In the genomic region with DNA sequence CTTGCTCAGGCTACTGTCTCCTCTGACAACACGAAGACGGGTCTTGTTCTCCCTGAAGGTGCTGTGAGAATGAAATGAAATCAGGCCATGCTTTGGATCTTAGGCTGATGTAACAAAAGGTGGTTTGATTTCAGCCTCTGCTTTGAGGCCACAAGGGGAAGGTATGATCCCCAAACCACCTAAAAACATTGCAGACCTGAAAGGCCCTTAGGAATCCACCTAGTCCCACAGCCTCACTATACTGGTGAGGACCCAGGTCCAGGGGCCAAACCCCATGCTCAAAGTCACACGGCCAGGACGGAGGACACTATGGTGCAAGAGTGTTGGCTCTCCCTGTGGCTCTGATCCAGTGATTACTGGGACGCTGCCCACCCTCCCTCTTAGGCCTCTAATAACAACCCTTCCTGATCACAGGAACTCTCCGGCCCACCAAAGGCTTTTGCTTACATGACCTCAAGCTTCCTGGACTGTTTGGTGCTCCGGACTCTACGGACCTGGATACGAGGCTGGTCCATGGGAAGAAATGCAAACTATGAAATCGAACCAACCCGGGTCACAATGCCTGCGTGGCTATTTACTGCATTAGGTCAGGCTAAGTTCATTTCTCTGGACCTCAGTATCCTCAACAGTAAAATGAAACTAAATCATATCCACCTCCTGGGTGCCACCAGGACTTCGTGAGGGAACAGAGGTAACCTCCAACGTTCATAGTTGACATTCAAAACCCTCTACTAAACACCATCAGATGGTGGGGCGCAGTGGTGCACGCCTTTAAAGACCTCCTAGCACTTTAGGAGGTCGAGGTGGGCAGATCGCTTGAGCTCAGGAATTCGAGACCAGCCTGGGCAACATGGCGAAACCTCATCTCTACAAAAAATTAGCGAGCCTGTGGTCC, we compare ENCODE assay signal across 1 cellular context.
TF ChIP-seq lines count a peak whose summit lies in the region.

No MANE protein-coding gene starts in this region.

TF ChIP-seq in HepG2, 621 proteins besides CTCF, POLR2A, EP300 and RAD21 (continued from another document and continues in another):
- TF ChIP-seq, protein P1, sequence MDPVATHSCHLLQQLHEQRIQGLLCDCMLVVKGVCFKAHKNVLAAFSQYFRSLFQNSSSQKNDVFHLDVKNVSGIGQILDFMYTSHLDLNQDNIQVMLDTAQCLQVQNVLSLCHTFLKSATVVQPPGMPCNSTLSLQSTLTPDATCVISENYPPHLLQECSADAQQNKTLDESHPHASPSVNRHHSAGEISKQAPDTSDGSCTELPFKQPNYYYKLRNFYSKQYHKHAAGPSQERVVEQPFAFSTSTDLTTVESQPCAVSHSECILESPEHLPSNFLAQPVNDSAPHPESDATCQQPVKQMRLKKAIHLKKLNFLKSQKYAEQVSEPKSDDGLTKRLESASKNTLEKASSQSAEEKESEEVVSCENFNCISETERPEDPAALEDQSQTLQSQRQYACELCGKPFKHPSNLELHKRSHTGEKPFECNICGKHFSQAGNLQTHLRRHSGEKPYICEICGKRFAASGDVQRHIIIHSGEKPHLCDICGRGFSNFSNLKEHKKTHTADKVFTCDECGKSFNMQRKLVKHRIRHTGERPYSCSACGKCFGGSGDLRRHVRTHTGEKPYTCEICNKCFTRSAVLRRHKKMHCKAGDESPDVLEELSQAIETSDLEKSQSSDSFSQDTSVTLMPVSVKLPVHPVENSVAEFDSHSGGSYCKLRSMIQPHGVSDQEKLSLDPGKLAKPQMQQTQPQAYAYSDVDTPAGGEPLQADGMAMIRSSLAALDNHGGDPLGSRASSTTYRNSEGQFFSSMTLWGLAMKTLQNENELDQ (CRISPR knock-in tag; IDR thresholded peaks at IDR 0.05; ENCODE audit: borderline replicate concordance): 0 out of 2 replicates have a peak, but pooled peaks have one; percentile 21
- TF ChIP-seq SMAD3 (CRISPR knock-in tag; IDR thresholded peaks at IDR 0.05) (no peak), ZNF274 (CRISPR knock-in tag; IDR thresholded peaks at IDR 0.05) (no peak), RFX5 (IDR thresholded peaks at IDR 0.05; ENCODE audit: low read depth, low read length) (0 out of 2 replicates have a peak, but pooled peaks have one; percentile 14), TAF15 (IDR thresholded peaks at IDR 0.05; ENCODE audit: low read depth, low read length, poor library complexity, severe bottlenecking) (no peak), SMYD3 (CRISPR knock-in tag; IDR thresholded peaks at IDR 0.05) (no peak), PCBP2 (optimal IDR thresholded peaks at IDR 0.05; ENCODE audit: low read depth, low read length, poor library complexity, severe bottlenecking) (no peak), ZNF530 (CRISPR knock-in tag; IDR thresholded peaks at IDR 0.05; ENCODE audit: low read depth) (no peak), TBX3 (IDR thresholded peaks at IDR 0.05; ENCODE audit: borderline replicate concordance) (no peak), GATAD2A (CRISPR knock-in tag; IDR thresholded peaks at IDR 0.05) (peak; percentile 50), RAD51 (IDR thresholded peaks at IDR 0.05; ENCODE audit: borderline replicate concordance) (no peak), HNF4A (CRISPR knock-in tag; IDR thresholded peaks at IDR 0.05) (peak; percentile 80), ZNF816 (CRISPR knock-in tag; IDR thresholded peaks at IDR 0.05; ENCODE audit: borderline replicate concordance) (no peak), ZBTB7A (CRISPR knock-in tag; IDR thresholded peaks at IDR 0.05) (no peak), RFX1 (IDR thresholded peaks at IDR 0.05) (no peak), ZNF552 (CRISPR knock-in tag; IDR thresholded peaks at IDR 0.05; ENCODE audit: borderline replicate concordance) (peak; percentile 10; the same call in 1 of the 2 replicates), GTF2F1 (IDR thresholded peaks at IDR 0.05; ENCODE audit: low read length) (no peak), ZNF644 (CRISPR knock-in tag; IDR thresholded peaks at IDR 0.05; ENCODE audit: low read depth) (no peak), ZBTB21 (CRISPR knock-in tag; IDR thresholded peaks at IDR 0.05) (0 out of 2 replicates have a peak, but pooled peaks have one; percentile 40), NR3C1 (CRISPR knock-in tag; IDR thresholded peaks at IDR 0.05) (no peak), SOX13 (IDR thresholded peaks at IDR 0.05) (no peak), SOX13 (CRISPR knock-in tag; conservative IDR thresholded peaks at IDR 0.05 in 1 of 2, IDR thresholded peaks at IDR 0.05 in 1 of 2) (peak in 1 of 2 experiments; percentile 22; a peak in 1 of 4 replicates), HOXA5 (CRISPR knock-in tag; IDR thresholded peaks at IDR 0.05) (no peak), SYNCRIP (IDR thresholded peaks at IDR 0.05; ENCODE audit: insufficient read depth, low read depth, low read length) (no peak), NCOR1 (IDR thresholded peaks at IDR 0.05; ENCODE audit: borderline replicate concordance, low read length) (no peak), HDAC6 (IDR thresholded peaks at IDR 0.05; ENCODE audit: low read depth, low read length) (no peak), GZF1 (CRISPR knock-in tag; IDR thresholded peaks at IDR 0.05) (no peak)
- TF ChIP-seq, protein P2, sequence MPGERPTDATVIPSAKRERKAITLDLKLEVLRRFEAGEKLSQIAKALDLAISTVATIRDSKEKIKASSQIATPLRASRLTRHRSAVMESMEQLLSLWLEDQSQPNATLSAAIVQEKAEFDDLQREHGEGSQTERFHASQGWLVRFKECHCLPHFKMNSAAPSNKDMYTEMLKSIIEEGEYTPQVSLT (CRISPR knock-in tag; IDR thresholded peaks at IDR 0.05; ENCODE audit: borderline replicate concordance, low read depth): no peak
- TF ChIP-seq, protein P3, sequence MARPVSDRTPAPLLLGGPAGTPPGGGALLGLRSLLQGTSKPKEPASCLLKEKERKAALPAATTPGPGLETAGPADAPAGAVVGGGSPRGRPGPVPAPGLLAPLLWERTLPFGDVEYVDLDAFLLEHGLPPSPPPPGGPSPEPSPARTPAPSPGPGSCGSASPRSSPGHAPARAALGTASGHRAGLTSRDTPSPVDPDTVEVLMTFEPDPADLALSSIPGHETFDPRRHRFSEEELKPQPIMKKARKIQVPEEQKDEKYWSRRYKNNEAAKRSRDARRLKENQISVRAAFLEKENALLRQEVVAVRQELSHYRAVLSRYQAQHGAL (CRISPR knock-in tag; IDR thresholded peaks at IDR 0.05; ENCODE audit: not compliant biosample characterization): no peak
- TF ChIP-seq, protein P4, sequence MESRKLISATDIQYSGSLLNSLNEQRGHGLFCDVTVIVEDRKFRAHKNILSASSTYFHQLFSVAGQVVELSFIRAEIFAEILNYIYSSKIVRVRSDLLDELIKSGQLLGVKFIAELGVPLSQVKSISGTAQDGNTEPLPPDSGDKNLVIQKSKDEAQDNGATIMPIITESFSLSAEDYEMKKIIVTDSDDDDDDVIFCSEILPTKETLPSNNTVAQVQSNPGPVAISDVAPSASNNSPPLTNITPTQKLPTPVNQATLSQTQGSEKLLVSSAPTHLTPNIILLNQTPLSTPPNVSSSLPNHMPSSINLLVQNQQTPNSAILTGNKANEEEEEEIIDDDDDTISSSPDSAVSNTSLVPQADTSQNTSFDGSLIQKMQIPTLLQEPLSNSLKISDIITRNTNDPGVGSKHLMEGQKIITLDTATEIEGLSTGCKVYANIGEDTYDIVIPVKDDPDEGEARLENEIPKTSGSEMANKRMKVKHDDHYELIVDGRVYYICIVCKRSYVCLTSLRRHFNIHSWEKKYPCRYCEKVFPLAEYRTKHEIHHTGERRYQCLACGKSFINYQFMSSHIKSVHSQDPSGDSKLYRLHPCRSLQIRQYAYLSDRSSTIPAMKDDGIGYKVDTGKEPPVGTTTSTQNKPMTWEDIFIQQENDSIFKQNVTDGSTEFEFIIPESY (CRISPR knock-in tag; IDR thresholded peaks at IDR 0.05): no peak
- TF ChIP-seq, protein P5, sequence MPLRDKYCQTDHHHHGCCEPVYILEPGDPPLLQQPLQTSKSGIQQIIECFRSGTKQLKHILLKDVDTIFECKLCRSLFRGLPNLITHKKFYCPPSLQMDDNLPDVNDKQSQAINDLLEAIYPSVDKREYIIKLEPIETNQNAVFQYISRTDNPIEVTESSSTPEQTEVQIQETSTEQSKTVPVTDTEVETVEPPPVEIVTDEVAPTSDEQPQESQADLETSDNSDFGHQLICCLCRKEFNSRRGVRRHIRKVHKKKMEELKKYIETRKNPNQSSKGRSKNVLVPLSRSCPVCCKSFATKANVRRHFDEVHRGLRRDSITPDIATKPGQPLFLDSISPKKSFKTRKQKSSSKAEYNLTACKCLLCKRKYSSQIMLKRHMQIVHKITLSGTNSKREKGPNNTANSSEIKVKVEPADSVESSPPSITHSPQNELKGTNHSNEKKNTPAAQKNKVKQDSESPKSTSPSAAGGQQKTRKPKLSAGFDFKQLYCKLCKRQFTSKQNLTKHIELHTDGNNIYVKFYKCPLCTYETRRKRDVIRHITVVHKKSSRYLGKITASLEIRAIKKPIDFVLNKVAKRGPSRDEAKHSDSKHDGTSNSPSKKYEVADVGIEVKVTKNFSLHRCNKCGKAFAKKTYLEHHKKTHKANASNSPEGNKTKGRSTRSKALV (CRISPR knock-in tag; IDR thresholded peaks at IDR 0.05): no peak
- TF ChIP-seq, protein P6, sequence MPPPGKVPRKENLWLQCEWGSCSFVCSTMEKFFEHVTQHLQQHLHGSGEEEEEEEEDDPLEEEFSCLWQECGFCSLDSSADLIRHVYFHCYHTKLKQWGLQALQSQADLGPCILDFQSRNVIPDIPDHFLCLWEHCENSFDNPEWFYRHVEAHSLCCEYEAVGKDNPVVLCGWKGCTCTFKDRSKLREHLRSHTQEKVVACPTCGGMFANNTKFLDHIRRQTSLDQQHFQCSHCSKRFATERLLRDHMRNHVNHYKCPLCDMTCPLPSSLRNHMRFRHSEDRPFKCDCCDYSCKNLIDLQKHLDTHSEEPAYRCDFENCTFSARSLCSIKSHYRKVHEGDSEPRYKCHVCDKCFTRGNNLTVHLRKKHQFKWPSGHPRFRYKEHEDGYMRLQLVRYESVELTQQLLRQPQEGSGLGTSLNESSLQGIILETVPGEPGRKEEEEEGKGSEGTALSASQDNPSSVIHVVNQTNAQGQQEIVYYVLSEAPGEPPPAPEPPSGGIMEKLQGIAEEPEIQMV (CRISPR knock-in tag; IDR thresholded peaks at IDR 0.05; ENCODE audit: low read depth): no peak
- TF ChIP-seq, protein P7, sequence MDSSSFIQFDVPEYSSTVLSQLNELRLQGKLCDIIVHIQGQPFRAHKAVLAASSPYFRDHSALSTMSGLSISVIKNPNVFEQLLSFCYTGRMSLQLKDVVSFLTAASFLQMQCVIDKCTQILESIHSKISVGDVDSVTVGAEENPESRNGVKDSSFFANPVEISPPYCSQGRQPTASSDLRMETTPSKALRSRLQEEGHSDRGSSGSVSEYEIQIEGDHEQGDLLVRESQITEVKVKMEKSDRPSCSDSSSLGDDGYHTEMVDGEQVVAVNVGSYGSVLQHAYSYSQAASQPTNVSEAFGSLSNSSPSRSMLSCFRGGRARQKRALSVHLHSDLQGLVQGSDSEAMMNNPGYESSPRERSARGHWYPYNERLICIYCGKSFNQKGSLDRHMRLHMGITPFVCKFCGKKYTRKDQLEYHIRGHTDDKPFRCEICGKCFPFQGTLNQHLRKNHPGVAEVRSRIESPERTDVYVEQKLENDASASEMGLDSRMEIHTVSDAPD (CRISPR knock-in tag; IDR thresholded peaks at IDR 0.05): no peak
- TF ChIP-seq, protein P8, sequence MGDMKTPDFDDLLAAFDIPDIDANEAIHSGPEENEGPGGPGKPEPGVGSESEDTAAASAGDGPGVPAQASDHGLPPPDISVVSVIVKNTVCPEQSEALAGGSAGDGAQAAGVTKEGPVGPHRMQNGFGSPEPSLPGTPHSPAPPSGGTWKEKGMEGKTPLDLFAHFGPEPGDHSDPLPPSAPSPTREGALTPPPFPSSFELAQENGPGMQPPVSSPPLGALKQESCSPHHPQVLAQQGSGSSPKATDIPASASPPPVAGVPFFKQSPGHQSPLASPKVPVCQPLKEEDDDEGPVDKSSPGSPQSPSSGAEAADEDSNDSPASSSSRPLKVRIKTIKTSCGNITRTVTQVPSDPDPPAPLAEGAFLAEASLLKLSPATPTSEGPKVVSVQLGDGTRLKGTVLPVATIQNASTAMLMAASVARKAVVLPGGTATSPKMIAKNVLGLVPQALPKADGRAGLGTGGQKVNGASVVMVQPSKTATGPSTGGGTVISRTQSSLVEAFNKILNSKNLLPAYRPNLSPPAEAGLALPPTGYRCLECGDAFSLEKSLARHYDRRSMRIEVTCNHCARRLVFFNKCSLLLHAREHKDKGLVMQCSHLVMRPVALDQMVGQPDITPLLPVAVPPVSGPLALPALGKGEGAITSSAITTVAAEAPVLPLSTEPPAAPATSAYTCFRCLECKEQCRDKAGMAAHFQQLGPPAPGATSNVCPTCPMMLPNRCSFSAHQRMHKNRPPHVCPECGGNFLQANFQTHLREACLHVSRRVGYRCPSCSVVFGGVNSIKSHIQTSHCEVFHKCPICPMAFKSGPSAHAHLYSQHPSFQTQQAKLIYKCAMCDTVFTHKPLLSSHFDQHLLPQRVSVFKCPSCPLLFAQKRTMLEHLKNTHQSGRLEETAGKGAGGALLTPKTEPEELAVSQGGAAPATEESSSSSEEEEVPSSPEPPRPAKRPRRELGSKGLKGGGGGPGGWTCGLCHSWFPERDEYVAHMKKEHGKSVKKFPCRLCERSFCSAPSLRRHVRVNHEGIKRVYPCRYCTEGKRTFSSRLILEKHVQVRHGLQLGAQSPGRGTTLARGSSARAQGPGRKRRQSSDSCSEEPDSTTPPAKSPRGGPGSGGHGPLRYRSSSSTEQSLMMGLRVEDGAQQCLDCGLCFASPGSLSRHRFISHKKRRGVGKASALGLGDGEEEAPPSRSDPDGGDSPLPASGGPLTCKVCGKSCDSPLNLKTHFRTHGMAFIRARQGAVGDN (CRISPR knock-in tag; IDR thresholded peaks at IDR 0.05): no peak; the same call in 1 of the 2 replicates
- TF ChIP-seq, protein P9, sequence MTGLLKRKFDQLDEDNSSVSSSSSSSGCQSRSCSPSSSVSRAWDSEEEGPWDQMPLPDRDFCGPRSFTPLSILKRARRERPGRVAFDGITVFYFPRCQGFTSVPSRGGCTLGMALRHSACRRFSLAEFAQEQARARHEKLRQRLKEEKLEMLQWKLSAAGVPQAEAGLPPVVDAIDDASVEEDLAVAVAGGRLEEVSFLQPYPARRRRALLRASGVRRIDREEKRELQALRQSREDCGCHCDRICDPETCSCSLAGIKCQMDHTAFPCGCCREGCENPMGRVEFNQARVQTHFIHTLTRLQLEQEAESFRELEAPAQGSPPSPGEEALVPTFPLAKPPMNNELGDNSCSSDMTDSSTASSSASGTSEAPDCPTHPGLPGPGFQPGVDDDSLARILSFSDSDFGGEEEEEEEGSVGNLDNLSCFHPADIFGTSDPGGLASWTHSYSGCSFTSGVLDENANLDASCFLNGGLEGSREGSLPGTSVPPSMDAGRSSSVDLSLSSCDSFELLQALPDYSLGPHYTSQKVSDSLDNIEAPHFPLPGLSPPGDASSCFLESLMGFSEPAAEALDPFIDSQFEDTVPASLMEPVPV (CRISPR knock-in tag; IDR thresholded peaks at IDR 0.05): no peak
- TF ChIP-seq, protein P10, sequence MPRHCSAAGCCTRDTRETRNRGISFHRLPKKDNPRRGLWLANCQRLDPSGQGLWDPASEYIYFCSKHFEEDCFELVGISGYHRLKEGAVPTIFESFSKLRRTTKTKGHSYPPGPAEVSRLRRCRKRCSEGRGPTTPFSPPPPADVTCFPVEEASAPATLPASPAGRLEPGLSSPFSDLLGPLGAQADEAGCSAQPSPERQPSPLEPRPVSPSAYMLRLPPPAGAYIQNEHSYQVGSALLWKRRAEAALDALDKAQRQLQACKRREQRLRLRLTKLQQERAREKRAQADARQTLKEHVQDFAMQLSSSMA (CRISPR knock-in tag; IDR thresholded peaks at IDR 0.05): peak; percentile 54; the same call in 1 of the 2 replicates
- TF ChIP-seq, protein P11, sequence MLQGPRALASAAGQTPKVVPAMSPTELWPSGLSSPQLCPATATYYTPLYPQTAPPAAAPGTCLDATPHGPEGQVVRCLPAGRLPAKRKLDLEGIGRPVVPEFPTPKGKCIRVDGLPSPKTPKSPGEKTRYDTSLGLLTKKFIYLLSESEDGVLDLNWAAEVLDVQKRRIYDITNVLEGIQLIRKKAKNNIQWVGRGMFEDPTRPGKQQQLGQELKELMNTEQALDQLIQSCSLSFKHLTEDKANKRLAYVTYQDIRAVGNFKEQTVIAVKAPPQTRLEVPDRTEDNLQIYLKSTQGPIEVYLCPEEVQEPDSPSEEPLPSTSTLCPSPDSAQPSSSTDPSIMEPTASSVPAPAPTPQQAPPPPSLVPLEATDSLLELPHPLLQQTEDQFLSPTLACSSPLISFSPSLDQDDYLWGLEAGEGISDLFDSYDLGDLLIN (CRISPR knock-in tag; IDR thresholded peaks at IDR 0.05; ENCODE audit: borderline replicate concordance): 0 out of 2 replicates have a peak, but pooled peaks have one; percentile 36
